20 cellular contexts compared by ENCODE assay signal in the genomic region with DNA sequence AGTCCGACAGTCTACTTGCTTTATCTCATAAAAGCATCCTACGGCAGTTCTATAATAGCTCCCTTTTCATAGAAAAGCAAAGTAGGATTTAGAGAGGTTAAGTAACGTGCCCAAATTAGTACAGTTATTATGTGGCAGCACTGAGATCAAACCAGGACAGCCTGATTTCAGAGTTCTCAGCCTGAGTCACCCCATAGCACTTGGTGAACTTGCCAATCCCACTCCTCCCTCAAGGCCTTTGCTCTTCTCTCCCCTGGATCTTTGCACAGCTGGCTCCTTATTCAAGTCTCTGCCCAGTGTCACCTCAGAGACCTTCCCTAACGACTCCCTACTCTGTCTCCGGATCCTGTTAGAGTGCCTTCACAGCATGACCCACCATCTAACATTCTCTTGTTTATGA.
"Had no signal": no experiment of that assay in that cellular context is flagged by ENCODE, and none has a peak within 500 bp of the region (broad histone marks: within the 10 kb centered on the region; RNA-seq: fewer than 3 reads in every experiment).

No MANE protein-coding gene starts in this region.

- H3K9me3 ChIP-seq: lower lobe of right lung, suprapubic skin, upper lobe of right lung had no signal

- ATAC-seq: activated CD8-positive, alpha-beta T cell treated with anti-CD3 and anti-CD28 coated beads, Interleukin-2, amount 10 ng/mL, durations not matched to agents 7 days and 5 days; lower lobe of right lung; natural killer cell; upper lobe of right lung had no signal

- H3K79me2 ChIP-seq: hepatocyte had no signal

- H3K36me3 ChIP-seq: brain microvascular endothelial cell, lower lobe of right lung, suprapubic skin, upper lobe of right lung had no signal

- H3K4me1 ChIP-seq: lower lobe of right lung, upper lobe of right lung had no signal

- FAIRE-seq: endometrium, small intestine had no signal

- H3K27ac ChIP-seq: brain microvascular endothelial cell, hepatocyte, lower lobe of right lung, suprapubic skin, upper lobe of right lung had no signal

- H3K27me3 ChIP-seq: brain microvascular endothelial cell, hepatocyte, suprapubic skin, upper lobe of right lung had no signal

- H3K4me2 ChIP-seq: hepatocyte had no signal

- H2AFZ ChIP-seq: hepatocyte had no signal

- DNase-seq: activated CD4-positive, alpha-beta T cell treated with anti-CD3 and anti-CD28 coated beads, Interleukin-2, amount 10 ng/mL, durations not matched to agents 7 days and 5 days; activated CD4-positive, CD25-positive, alpha-beta regulatory T cell; activated CD8-positive, alpha-beta T cell treated with anti-CD3 and anti-CD28 coated beads, Interleukin-2, amount 10 ng/mL, durations not matched to agents 7 days and 5 days; activated naive CD4-positive, alpha-beta T cell treated with anti-CD3 and anti-CD28 coated beads for 36 hours; activated T-cell treated with anti-CD3 and anti-CD28 coated beads, Interleukin-2, amount 50 U/mL, for 24 hours; brain microvascular endothelial cell; cortex of kidney; left cardiac atrium; lower lobe of right lung; natural killer cell; nucleus accumbens; posterior cingulate gyrus; retina; small intestine; stimulated activated CD4-positive, alpha-beta T cell treated with anti-CD3 and anti-CD28 coated beads, Interleukin-15, amount 100 ng/mL, for 24 hours; stimulated activated CD4-positive, alpha-beta T cell treated with anti-CD3 and anti-CD28 coated beads, Interleukin-2, amount 100 ng/mL, for 48 hours; upper lobe of right lung had no signal

- H3K4me3 ChIP-seq: hepatocyte, lower lobe of right lung, suprapubic skin, upper lobe of right lung had no signal
